24 cellular contexts compared by ENCODE assay signal in the genomic region with DNA sequence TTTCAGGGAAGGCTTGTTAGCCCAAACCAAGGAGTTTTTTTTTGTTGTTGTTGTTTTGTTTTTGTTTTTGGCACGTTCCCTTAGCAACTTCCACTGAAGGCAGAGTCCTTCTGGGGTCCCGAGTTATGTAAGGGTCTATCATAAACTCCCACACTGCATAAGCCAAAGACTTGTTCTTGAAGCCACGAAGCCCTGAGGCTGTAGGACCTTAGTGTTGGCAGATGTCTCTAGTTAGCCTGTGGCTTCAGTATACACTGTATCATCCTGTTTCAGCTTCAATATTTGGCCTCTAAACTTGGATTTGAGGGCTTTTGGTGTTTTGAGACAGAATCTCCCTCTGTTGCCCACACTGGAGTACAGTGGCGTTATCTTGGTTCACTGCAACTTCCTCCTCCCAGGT. TPM values are rescaled to one million over a fixed set of nuclear protein-coding genes. Genes with fewer than 3 reads are reported as not detected.
DNase-seq lines count a peak whose midpoint lies in the region; ATAC-seq, FAIRE-seq and TF ChIP-seq lines count a peak whose summit lies in the region.
"Had no signal": no experiment of that assay in that cellular context is flagged by ENCODE, and none has a peak within 500 bp of the region (broad histone marks: within the 10 kb centered on the region; RNA-seq: fewer than 3 reads in every experiment).

No MANE protein-coding gene starts in this region.

- H3K9me2 ChIP-seq in PC-9 (ENCODE audit: insufficient read depth): no peaks in the 10 kb centered on the region

- H3K27ac ChIP-seq in PC-9 (peak overlapping the region; percentile 32), epithelial cell of prostate (peak overlapping the region; percentile 63), keratinocyte (ENCODE audit: control insufficient read depth, insufficient read depth, low read length) (peak overlapping the region; percentile 46)
- H3K27ac ChIP-seq: BLaER1 treated with 17β-estradiol and CSF1 and Interleukin-3, amounts not matched to agents 10 nM and 100 nM; HL-60 had no signal

- H3K36me3 ChIP-seq in PC-9 (ENCODE audit: low read depth) (0 out of 2 replicates have a peak, but pooled peaks cover 14% of the 10 kb centered on the region), keratinocyte (ENCODE audit: control insufficient read depth in 2 of 2, extremely low read depth in 1 of 2, insufficient read depth in 2 of 2, low read length in 2 of 2) (no peaks in the 10 kb centered on the region)
- H3K36me3 ChIP-seq: BLaER1 treated with 17β-estradiol and CSF1 and Interleukin-3, amounts not matched to agents 10 nM and 100 nM had no signal

- peak overlapping the region; percentile 13 for H3K9ac ChIP-seq in keratinocyte (ENCODE audit: control insufficient read depth, extremely low read depth, insufficient read depth, low read length)
- H3K9ac ChIP-seq: BLaER1 treated with 17β-estradiol and CSF1 and Interleukin-3, amounts not matched to agents 10 nM and 100 nM had no signal

- CTCF ChIA-PET in PC-9 (lab: Charles Lee): no interaction called here

- H3K9me1 ChIP-seq in keratinocyte (ENCODE audit: control insufficient read depth, extremely low read depth, insufficient read depth, low read length): no peaks in the 10 kb centered on the region

- H3K4me3 ChIP-seq in PC-9: no peak overlapping the region
- H3K4me3 ChIP-seq in keratinocyte (ENCODE audit: control insufficient read depth in 2 of 3, extremely low read depth in 1 of 3, insufficient read depth in 2 of 3, low read depth in 1 of 3, low read length in 3 of 3): no peak overlapping the region
- H3K4me3 ChIP-seq: BLaER1 treated with 17β-estradiol and CSF1 and Interleukin-3, amounts not matched to agents 10 nM and 100 nM had no signal

- dilution Hi-C loops in keratinocyte (cut with MboI; ENCODE audit: extremely low pct_ligation_motif_present, low sequenced_read_pairs): no loop called here

- H3K79me2 ChIP-seq in PC-9 (ENCODE audit: low read depth) (no peaks in the 10 kb centered on the region), keratinocyte (ENCODE audit: control insufficient read depth, insufficient read depth, low read length) (no peaks in the 10 kb centered on the region)

- no peaks in the 10 kb centered on the region for H3K27me3 ChIP-seq in PC-9 (ENCODE audit: insufficient read depth, low read depth)
- no peaks in the 10 kb centered on the region for H3K27me3 ChIP-seq in keratinocyte (ENCODE audit: control insufficient read depth, extremely low read depth, insufficient read depth, low read length)
- H3K27me3 ChIP-seq: BLaER1 treated with 17β-estradiol and CSF1 and Interleukin-3, amounts not matched to agents 10 nM and 100 nM had no signal

- H3K9me3 ChIP-seq in PC-9 (ENCODE audit: insufficient read depth, low read depth) (peaks cover 17% of the 10 kb centered on the region), keratinocyte (ENCODE audit: control insufficient read depth, low read depth, low read length) (no peaks in the 10 kb centered on the region)

- no peak for TF ChIP-seq CTCF in PC-9 (conservative IDR thresholded peaks at IDR 0.05)
- TF ChIP-seq CTCF in keratinocyte (optimal IDR thresholded peaks at IDR 0.05 in 1 of 3, IDR thresholded peaks at IDR 0.05 in 1 of 3, conservative IDR thresholded peaks at IDR 0.05 in 1 of 3; ENCODE audit: extremely low read depth in 1 of 3, insufficient read depth in 2 of 3, low read length in 3 of 3): no peak

- H2AFZ ChIP-seq in PC-9: no peak overlapping the region
- H2AFZ ChIP-seq in keratinocyte (ENCODE audit: control insufficient read depth, low read length): no peak overlapping the region

- DNase-seq in EH (ENCODE audit: low read depth) (peak; percentile 23), PC-9 (no peak), epithelial cell of prostate (ENCODE audit: low read depth, low spot score) (no peak), keratinocyte (ENCODE audit: low read depth, low spot score) (no peak), NCI-H226 (no peak), SHP77 treated with DMSO at 0.1 percent for 48 hours (lab: John Stamatoyannopoulos, UW) (no peak)
- DNase-seq in effector CD8-positive, alpha-beta T cell (lab: John Stamatoyannopoulos, UW): no peak
- DNase-seq: CD8-positive, alpha-beta memory T cell; DMS79; H7; Karpas-422; MM.1S; NCI-H1092 treated with DMSO at 0.1 percent for 48 hours; NCI-H2081; NCI-H2171 treated with DMSO at 0.1 percent for 48 hours; NCI-H446 treated with DMSO at 0.1 percent for 48 hours; NCI-H69; T-helper 17 cell had no signal

- ATAC-seq in HG02678 (IDR thresholded peaks at IDR 0.05; ENCODE audit: unreplicated experiment): no peak
- ATAC-seq: T-helper 17 cell had no signal

- H3K4me2 ChIP-seq in PC-9 (0 out of 2 replicates have a peak overlapping the region, but pooled peaks have one; percentile 8), keratinocyte (ENCODE audit: control insufficient read depth, extremely low read depth, insufficient read depth, low read depth, low read length) (peak overlapping the region; percentile 51)
- H3K4me2 ChIP-seq: BLaER1 treated with 17β-estradiol and CSF1 and Interleukin-3, amounts not matched to agents 10 nM and 100 nM had no signal

- H4K20me1 ChIP-seq in PC-9 (ENCODE audit: insufficient read depth) (no peaks in the 10 kb centered on the region), keratinocyte (ENCODE audit: control insufficient read depth, extremely low read depth, insufficient read depth, low read length) (no peaks in the 10 kb centered on the region)
- H4K20me1 ChIP-seq: BLaER1 treated with 17β-estradiol and CSF1 and Interleukin-3, amounts not matched to agents 10 nM and 100 nM had no signal

- H3K4me1 ChIP-seq in PC-9 (replicated peaks; ENCODE audit: insufficient read depth) (peaks cover 24% of the 10 kb centered on the region), keratinocyte (ENCODE audit: control insufficient read depth, extremely low read depth, insufficient read depth, low read length) (peaks cover 32% of the 10 kb centered on the region)

- peaks cover 22% of the 10 kb centered on the region; the same call in 1 of the 2 replicates for H3F3A ChIP-seq in PC-9 (ENCODE audit: insufficient read depth, low read depth)

- FAIRE-seq in keratinocyte (lab: Jason Lieb, UNC): no peak

- POLR2A ChIA-PET in PC-9 (lab: Charles Lee; ENCODE audit: unreplicated experiment): interaction anchor here (0.6 kb wide), 1 partner anchor 73 kb away, joined by 4 read pairs; no protein-coding TSS in a partner anchor

- BruUV-seq in PC-9 (replicated peaks; lab: Mats Ljungman, UMichigan): no TSS peak

- intact Hi-C loops in PC-9 (cut with micrococcal nuclease; ENCODE audit: unreplicated experiment): no loop called here

RNA-seq across cellular contexts. Expression of a gene that starts 13.6 kb away (rescaled TPM):
- 3.6 and 4.2 TPM in 2 replicates for total RNA-seq in PC-9 (2021)
- 0.21 to 0.50 TPM (median 0.39 TPM) in 3 replicates for polyA plus RNA-seq in keratinocyte
- polyA plus RNA-seq in keratinocyte (2011; ENCODE audit: low read depth): 0.71 TPM
- polyA plus RNA-seq in keratinocyte (2011; cell fraction: cytosol; rRNA removed): 0.31 and 0.41 TPM in 2 replicates
- polyA plus RNA-seq in keratinocyte (2011; cell fraction: nucleus; rRNA removed): 0.36 and 0.51 TPM in 2 replicates
- polyA plus RNA-seq in keratinocyte (2012; ENCODE audit: low replicate concordance): 0.26 and 1.2 TPM in 2 replicates
- polyA minus RNA-seq in keratinocyte: 0.19 to 0.82 TPM in 2 of 3 replicates, not detected in the other
- not detected for polyA minus RNA-seq in keratinocyte (2011; cell fraction: cytosol; rRNA and poly(A)+ RNA removed)
- 0.32 TPM in 1 of 2 replicates, not detected in the other for polyA minus RNA-seq in keratinocyte (2011; cell fraction: nucleus; rRNA and poly(A)+ RNA removed)
- total RNA-seq: CD8-positive, alpha-beta memory T cell; H7; HT1080; T-helper 17 cell had no signal
- polyA plus RNA-seq: AG04450; CD8-positive, alpha-beta memory T cell; IgD-negative memory B cell had no signal

RNA-seq across cellular contexts. Expression of a gene that starts 50.4 kb away (rescaled TPM):
- total RNA-seq in PC-9 (2021): 53.2 and 63.9 TPM in 2 replicates
- polyA plus RNA-seq in keratinocyte: 20.7 to 32.3 TPM (median 22.2 TPM) in 3 replicates
- 47.9 TPM for polyA plus RNA-seq in keratinocyte (2011; ENCODE audit: low read depth)
- 20.3 and 25.4 TPM in 2 replicates for polyA plus RNA-seq in keratinocyte (2011; cell fraction: cytosol; rRNA removed)
- polyA plus RNA-seq in keratinocyte (2011; cell fraction: nucleus; rRNA removed): 50.8 and 56.0 TPM in 2 replicates
- polyA plus RNA-seq in keratinocyte (2012; ENCODE audit: low replicate concordance): 26.2 and 27.9 TPM in 2 replicates
- 20.0 to 37.9 TPM (median 28.4 TPM) in 3 replicates for polyA minus RNA-seq in keratinocyte
- polyA minus RNA-seq in keratinocyte (2011; cell fraction: cytosol; rRNA and poly(A)+ RNA removed): 15.5 TPM
- 26.2 and 54.6 TPM in 2 replicates for polyA minus RNA-seq in keratinocyte (2011; cell fraction: nucleus; rRNA and poly(A)+ RNA removed)
